8 cellular contexts compared by ENCODE assay signal in the genomic region with DNA sequence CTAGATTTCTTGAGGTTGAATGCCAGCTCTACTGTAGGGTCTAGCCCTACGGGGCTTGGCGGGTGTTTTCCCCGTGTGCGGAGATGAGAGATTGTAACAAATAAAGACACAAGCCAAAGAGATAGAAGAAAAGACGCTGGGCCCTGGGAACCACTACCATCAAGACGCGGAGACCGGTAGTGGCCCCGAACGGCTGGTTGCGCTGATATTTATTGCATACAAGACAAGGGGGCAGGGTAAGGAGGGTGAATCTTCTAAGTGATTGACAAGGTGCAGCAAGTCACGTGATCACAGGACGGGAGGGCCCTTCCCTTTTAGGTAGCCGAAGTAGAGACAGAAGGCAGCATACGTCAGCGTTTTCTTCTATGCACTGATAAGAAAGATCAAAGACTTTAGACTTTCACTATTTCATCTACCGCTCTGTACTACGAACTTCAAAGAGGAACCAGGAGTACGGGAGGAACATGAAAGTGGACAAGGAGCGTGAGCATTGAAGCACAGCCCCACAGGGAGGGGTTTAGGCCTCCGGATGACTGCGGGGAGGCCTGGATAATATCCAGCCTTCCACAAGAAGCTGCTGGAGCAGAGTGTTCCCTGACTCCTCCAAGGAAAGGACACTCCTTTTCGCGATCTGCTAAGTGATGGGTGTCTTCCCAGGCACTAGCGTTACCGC. TPM values are rescaled to one million over a fixed set of nuclear protein-coding genes. Genes with fewer than 3 reads are reported as not detected.
DNase-seq lines count a peak whose midpoint lies in the region; ATAC-seq and TF ChIP-seq lines count a peak whose summit lies in the region.
"Not testable (repeated sequence)": the region's sequence is repeated elsewhere in the genome, so short reads cannot be mapped to it uniquely, and the experiment has no call there.

No MANE protein-coding gene starts in this region.

- not testable (repeated sequence) for H3K36me3 Mint-ChIP-seq in CD14-positive monocyte, IgD-negative memory B cell, brain, naive B cell

- TF ChIP-seq CTCF in CD14-positive monocyte (IDR thresholded peaks at IDR 0.05); SU-DHL-6 (IDR thresholded peaks at IDR 0.05; ENCODE audit: insufficient read depth, low read length, poor library complexity, severe bottlenecking); brain (conservative IDR thresholded peaks at IDR 0.05); heart left ventricle (IDR thresholded peaks at IDR 0.05): not testable (repeated sequence)

- WGBS in heart left ventricle, 4 donors = 13 to 23% (median 18%) methylated on average over 26 of the region's 26 CpGs

- H3K4me1 Mint-ChIP-seq in CD14-positive monocyte = peaks cover 32% of the 10 kb centered on the region
- peaks cover 17 to 22% (median 20%) of the 10 kb centered on the region in 3 donors for H3K4me1 Mint-ChIP-seq in IgD-negative memory B cell
- peaks cover 46% of the 10 kb centered on the region for H3K4me1 Mint-ChIP-seq in brain
- H3K4me1 Mint-ChIP-seq in naive B cell = peaks cover 34 to 35% (median 35%) of the 10 kb centered on the region in 3 donors

- not testable (repeated sequence) for H3K36me3 ChIP-seq in SU-DHL-6 (ENCODE audit: low read length); heart left ventricle

- peaks cover 0 to 40% (median 28%) of the 10 kb centered on the region in 12 donors for H3K4me1 ChIP-seq in heart left ventricle

- not testable (repeated sequence) for H3K4me3 ChIP-seq in SU-DHL-6 (ENCODE audit: insufficient read depth, low read length, poor library complexity, severe bottlenecking)
- peak overlapping the region in 9 of 12 donors; percentile 22 to 46 (median 26) for H3K4me3 ChIP-seq in heart left ventricle

- H3K4me2 ChIP-seq in SU-DHL-6 (ENCODE audit: low read depth, low read length, poor library complexity, severe bottlenecking) = not testable (repeated sequence)

- intact Hi-C loops in CD14-positive monocyte (cut with micrococcal nuclease) = loop anchor here in 1 of 2 donors (2.0 kb wide), 1 partner anchor 250 kb away; no protein-coding TSS in a partner anchor
- intact Hi-C loops in heart left ventricle (cut with DNase I) = loop anchor here in 4 of 10 donors (1.0 to 10.0 kb wide), 5 partner anchors 90 to 255 kb away; partner anchors contain the start of gene YBX2 (in 1 of the 4)

- H3K27ac Mint-ChIP-seq in CD14-positive monocyte = peak overlapping the region in 6 of 7 donors; percentile 26 to 89 (median 74)
- peak overlapping the region; percentile 34 to 97 (median 96) for H3K27ac Mint-ChIP-seq in IgD-negative memory B cell
- H3K27ac Mint-ChIP-seq in brain = peak overlapping the region in 4 of 5 experiments; percentile 44 to 87 (median 80)
- H3K27ac Mint-ChIP-seq in naive B cell = peak overlapping the region; percentile 83 to 97 (median 93)

- not testable (repeated sequence) for H3K9me3 Mint-ChIP-seq in CD14-positive monocyte, IgD-negative memory B cell, brain, naive B cell

- not testable (repeated sequence) for H3K9me2 ChIP-seq in SU-DHL-6 (replicated peaks; ENCODE audit: insufficient read depth, low read length)

- not testable (repeated sequence) for H3K9ac ChIP-seq in SU-DHL-6 (ENCODE audit: low read length)

- H2AFZ ChIP-seq in SU-DHL-6 (ENCODE audit: low read depth, low read length, severe bottlenecking) = peak overlapping the region; percentile 30

- not testable (repeated sequence) for H3F3A ChIP-seq in SU-DHL-6 (ENCODE audit: insufficient read depth)

- not testable (repeated sequence) for TF ChIP-seq POLR2A in heart left ventricle (IDR thresholded peaks at IDR 0.05)

- not testable (repeated sequence) for H3K9me3 ChIP-seq in SU-DHL-6 (ENCODE audit: insufficient read depth, low read length); heart left ventricle

- H3K4me3 Mint-ChIP-seq in CD14-positive monocyte (peak overlapping the region; percentile 71 to 92), IgD-negative memory B cell (peak overlapping the region; percentile 49 to 95 (median 90)), brain (peak overlapping the region; percentile 23 to 82 (median 81)), naive B cell (peak overlapping the region; percentile 72 to 94 (median 90))

- H3K79me2 ChIP-seq in SU-DHL-6 (ENCODE audit: insufficient read depth, low read length) = not testable (repeated sequence)

- DNase-seq in CD14-positive monocyte (ENCODE audit: low spot score); heart left ventricle: not testable (repeated sequence)
- DNase-seq in activated CD8-positive, alpha-beta memory T cell treated with anti-CD3 and anti-CD28 coated beads, Interleukin-2, amount 50 U/mL, for 24 hours (ENCODE audit: extremely low read depth) = peak; percentile 61
- peak; percentile 83 for DNase-seq in naive B cell
- DNase-seq in stimulated activated CD4-positive, alpha-beta T cell treated with anti-CD3 and anti-CD28 coated beads, TNF-alpha, amount 100 ng/mL, for 48 hours (ENCODE audit: low read depth in 3 of 3) = peak; percentile 30 to 68 (median 63)

- H3K27me3 Mint-ChIP-seq in CD14-positive monocyte (ENCODE audit: low read depth in 3 of 3) (peaks cover 36 to 43% (median 42%) of the 10 kb centered on the region in 3 donors), brain (peaks cover 54% of the 10 kb centered on the region), naive B cell (peaks cover 0 to 12% (median 4%) of the 10 kb centered on the region in 3 donors)
- not testable (repeated sequence) for H3K27me3 Mint-ChIP-seq in IgD-negative memory B cell

- H3K27ac ChIP-seq in SU-DHL-6 (ENCODE audit: low read depth, low read length) = not testable (repeated sequence)
- peak overlapping the region in 3 of 12 donors; percentile 28 to 68 (median 58) for H3K27ac ChIP-seq in heart left ventricle

- not testable (repeated sequence) for H4K20me1 ChIP-seq in SU-DHL-6 (ENCODE audit: low read depth, low read length)

- not testable (repeated sequence) for ATAC-seq in heart left ventricle
- ATAC-seq in naive B cell (ENCODE audit: low read depth in 2 of 2) = peak; percentile 29 to 44

- H3K27me3 ChIP-seq in SU-DHL-6 (ENCODE audit: low read length) = not testable (repeated sequence)
- H3K27me3 ChIP-seq in heart left ventricle = peaks cover 0 to 43% (median 21%) of the 10 kb centered on the region in 9 donors

RNA-seq across cellular contexts. Expression of gene SLC16A11, which starts 3.0 kb away (rescaled TPM):
- polyA plus RNA-seq in CD14-positive monocyte (not detected), IgD-negative memory B cell (3.4 TPM), brain (ENCODE audit: insufficient read depth, low read depth, low replicate concordance) (3.4 TPM), heart left ventricle (1 to 10 TPM in 1 of 2 donors, under 1 TPM in 1; 0.68 to 1.4 TPM), naive B cell (ENCODE audit: low read depth in 6 of 6) (1 to 10 TPM in 5 of 6 donors, not detected in 1; 1.8 to 3.6 (median 2.3) TPM)
- under 1 TPM in 8 of 9 donors, not detected in 1; 0.19 to 1.00 (median 0.79) TPM for total RNA-seq in heart left ventricle

RNA-seq across cellular contexts. Expression of gene SLC16A13, which starts 11.0 kb away (rescaled TPM):
- polyA plus RNA-seq in CD14-positive monocyte (1 to 10 TPM in 1 of 2 donors, under 1 TPM in 1; 0.93 to 2.2 TPM), IgD-negative memory B cell (3.3 TPM), brain (ENCODE audit: insufficient read depth, low read depth, low replicate concordance) (1.8 TPM), heart left ventricle (under 1 TPM; 0.87 to 0.95 TPM), naive B cell (ENCODE audit: low read depth in 6 of 6) (1 to 10 TPM in 5 of 6 donors, under 1 TPM in 1; 0.66 to 3.0 (median 2.4) TPM)
- total RNA-seq in heart left ventricle = 1 to 10 TPM in 8 of 9 donors, under 1 TPM in 1; 0.83 to 2.1 (median 1.1) TPM

RNA-seq across cellular contexts. Expression of gene BCL6B, which starts 24.0 kb away (rescaled TPM):
- polyA plus RNA-seq in CD14-positive monocyte (under 1 TPM in 1 of 2 donors, not detected in 1; 0.06 TPM), IgD-negative memory B cell (0.33 TPM), brain (ENCODE audit: insufficient read depth, low read depth, low replicate concordance) (2.9 TPM), heart left ventricle (10 to 100 TPM in 1 of 2 donors, 1 to 10 TPM in 1; 5.9 to 10.3 TPM), naive B cell (ENCODE audit: low read depth in 6 of 6) (under 1 TPM in 3 of 6 donors, not detected in 3; 0.21 to 0.36 (median 0.29) TPM)
- 10 to 100 TPM in 6 of 9 donors, 1 to 10 TPM in 3; 9.0 to 32.8 (median 14.9) TPM for total RNA-seq in heart left ventricle

RNA-seq across cellular contexts. Expression of gene CLEC10A, which starts 33.2 kb away (rescaled TPM):
- polyA plus RNA-seq in CD14-positive monocyte = 10 to 100 TPM; 22.7 to 61.9 TPM
- not detected for polyA plus RNA-seq in IgD-negative memory B cell
- not detected for polyA plus RNA-seq in brain (ENCODE audit: insufficient read depth, low read depth, low replicate concordance)
- 10 to 100 TPM in 2 of 9 donors, 1 to 10 TPM in 7; 1.5 to 30.1 (median 3.5) TPM for total RNA-seq in heart left ventricle
- 1 to 10 TPM; 1.8 to 2.7 TPM for polyA plus RNA-seq in heart left ventricle
- under 1 TPM in 1 of 6 donors, not detected in 5; 0.82 TPM for polyA plus RNA-seq in naive B cell (ENCODE audit: low read depth in 6 of 6)

RNA-seq across cellular contexts. Expression of gene RNASEK, which starts 34.4 kb away (rescaled TPM):
- polyA plus RNA-seq in CD14-positive monocyte (1,000 to 10,000 TPM; 1,057 to 1,383 TPM), IgD-negative memory B cell (984 TPM), brain (ENCODE audit: insufficient read depth, low read depth, low replicate concordance) (746 TPM), heart left ventricle (100 to 1,000 TPM; 290 to 387 TPM), naive B cell (ENCODE audit: low read depth in 6 of 6) (100 to 1,000 TPM; 678 to 895 (median 858) TPM)
- total RNA-seq in heart left ventricle = 100 to 1,000 TPM; 149 to 255 (median 171) TPM
